In genomic region chr4:119111296-119111695, GRCh38 we compare ENCODE assay signal across 34 cellular contexts. TPM values are rescaled to one million over a fixed set of nuclear protein-coding genes. Genes with fewer than 3 reads are reported as not detected.
"Had no signal": no experiment of that assay in that cellular context is flagged by ENCODE, and none has a peak within 500 bp of the region (broad histone marks: within the 10 kb centered on the region; RNA-seq: fewer than 3 reads in every experiment).

No MANE protein-coding gene starts in this region.

- H3K9me3 ChIP-seq: esophagus muscularis mucosa, gastroesophageal sphincter, heart right ventricle, mucosa of descending colon, neutrophil, pancreas, right atrium auricular region, suprapubic skin, transverse colon, upper lobe of right lung, uterus had no signal

- H3K27ac ChIP-seq: esophagus muscularis mucosa, foreskin keratinocyte, gastroesophageal sphincter, neutrophil, pancreas, right atrium auricular region, suprapubic skin, transverse colon, upper lobe of right lung, uterus had no signal

- H3K4me2 ChIP-seq: smooth muscle cell had no signal

- H3K36me3 ChIP-seq: esophagus muscularis mucosa, gastroesophageal sphincter, heart right ventricle, neutrophil, pancreas, right atrium auricular region, suprapubic skin, transverse colon, upper lobe of right lung, uterus had no signal

- DNase-seq: effector CD8-positive, alpha-beta T cell; endodermal cell; foreskin keratinocyte; glutamatergic neuron; heart right ventricle; hippocampal formation; immature natural killer cell; islet precursor cell; kidney glomerular epithelial cell; mucosa of descending colon; naive B cell; pancreas; stimulated activated CD4-positive, alpha-beta T cell treated with anti-CD3 and anti-CD28 coated beads, Interleukin-12 subunit alpha, Interleukin-12 subunit beta, amount 100 ng/mL, for 4 hours; stimulated activated CD4-positive, alpha-beta T cell treated with anti-CD3 and anti-CD28 coated beads, Interleukin-1b, Interleukin-23, amount 100 ng/mL, for 48 hours; stimulated activated CD4-positive, alpha-beta T cell treated with anti-CD3 and anti-CD28 coated beads, Interleukin-4, amount 100 ng/mL, for 1 hour; stimulated activated CD8-positive, alpha-beta memory T cell treated with anti-CD3 and anti-CD28 coated beads, Interleukin-4, amount 100 ng/mL, for 48 hours; stimulated activated naive CD4-positive, alpha-beta T cell; stimulated activated naive CD8-positive, alpha-beta T cell treated with anti-CD3 and anti-CD28 coated beads, Interleukin-15, amount 100 ng/mL, for 72 hours; transverse colon; upper lobe of right lung; uterus had no signal

- H3K4me1 ChIP-seq: uterus had no signal

- H3K4me3 ChIP-seq: esophagus muscularis mucosa, gastroesophageal sphincter, heart right ventricle, lung, mucosa of descending colon, pancreas, right atrium auricular region, smooth muscle cell, suprapubic skin, transverse colon, upper lobe of right lung, uterus had no signal

- FAIRE-seq: colon, endothelial cell of umbilical vein, pancreas had no signal

- H3K27me3 ChIP-seq: esophagus muscularis mucosa, foreskin keratinocyte, gastroesophageal sphincter, heart right ventricle, neutrophil, pancreas, right atrium auricular region, suprapubic skin, transverse colon, upper lobe of right lung, uterus had no signal

- ATAC-seq: foreskin keratinocyte; gastroesophageal sphincter; heart right ventricle; left lobe of liver; mucosa of descending colon; natural killer cell treated with Interleukin-12 subunit alpha and Interleukin-12 subunit beta and Interleukin-15 and Interleukin-18, amount 100 ng/mL, for 72 hours; pancreas; sciatic nerve; stimulated activated naive CD8-positive, alpha-beta T cell treated with anti-CD3 and anti-CD28 coated beads, Interleukin-15, amount 100 ng/mL, for 72 hours; upper lobe of right lung had no signal

RNA-seq across cellular contexts. Expression of gene MYOZ2, which starts 24.3 kb away (rescaled TPM):
- total RNA-seq: endodermal cell; foreskin keratinocyte; left lobe of liver; natural killer cell treated with Interleukin-12 subunit alpha and Interleukin-12 subunit beta and Interleukin-15 and Interleukin-18, amount 100 ng/mL, for 72 hours; neural crest cell; smooth muscle cell; suprapubic skin had no signal
- polyA plus RNA-seq: foreskin keratinocyte, immature natural killer cell, smooth muscle cell had no signal
